ENCODE assay signal across 10 cellular contexts in genomic region chr9:130447193-130447816, GRCh38. TPM values are rescaled to one million over a fixed set of nuclear protein-coding genes. Genes with fewer than 3 reads are reported as not detected.
A peak's percentile ranks its signal among the peaks of the same experiment; 100 is the strongest.
DNase-seq lines count a peak whose midpoint lies in the region; ATAC-seq, FAIRE-seq and TF ChIP-seq lines count a peak whose summit lies in the region.
"Had no signal": no experiment of that assay in that cellular context is flagged by ENCODE, and none has a peak within 500 bp of the region (broad histone marks: within the 10 kb centered on the region; RNA-seq: fewer than 3 reads in every experiment).

No MANE protein-coding gene starts in this region.

- H4K20me1 ChIP-seq in K562 (replicated peaks; ENCODE audit: control insufficient read depth, insufficient read depth, low read length): no peaks in the 10 kb centered on the region

- CTCF ChIA-PET in K562 (lab: Yijun Ruan, JAX; ENCODE audit: low intra/inter-chr PET ratio): no interaction called here

- H3K9me3 ChIP-seq in HUES6 (ENCODE audit: control insufficient read depth, insufficient read depth, low read depth, low read length): no peaks in the 10 kb centered on the region
- H3K9me3 ChIP-seq in K562 (replicated peaks; ENCODE audit: control insufficient read depth, insufficient read depth, low read depth, low read length): no peaks in the 10 kb centered on the region
- no peaks in the 10 kb centered on the region for H3K9me3 ChIP-seq in muscle layer of duodenum (ENCODE audit: control insufficient read depth in 1 of 2, low read length in 2 of 2)

- no peak overlapping the region for H3K4me3 Mint-ChIP-seq in activated T-helper 1 cell treated with anti-CD3 and anti-CD28 coated beads, Interleukin-12 subunit alpha, Interleukin-12 subunit beta, Interleukin-2, Interleukin-4 antibody, amounts not matched to agents 30 ng/mL and 10 ng/mL and 1 ng/mL, durations not matched to agents 14 hours and 24 hours and 36 hours

- H3K27ac ChIP-seq in HUES6 (ENCODE audit: low read depth, low read length) (no peak overlapping the region), K562 (ENCODE audit: extremely low read depth, low read depth, low read length) (no peak overlapping the region; the same call in 2 of the 3 replicates), muscle layer of duodenum (ENCODE audit: low read length) (peak overlapping the region; percentile 47)

- H3K9ac ChIP-seq in HUES6 (ENCODE audit: low read length) (peak overlapping the region; percentile 46), K562 (ENCODE audit: insufficient read depth in 1 of 2, low read depth in 2 of 2, low read length in 2 of 2) (peak overlapping the region; percentile 45 to 71; a peak in 2 of 4 replicates)

- H3K27me3 Mint-ChIP-seq in activated T-helper 1 cell treated with anti-CD3 and anti-CD28 coated beads, Interleukin-12 subunit alpha, Interleukin-12 subunit beta, Interleukin-2, Interleukin-4 antibody, amounts not matched to agents 30 ng/mL and 10 ng/mL and 1 ng/mL, durations not matched to agents 14 hours and 24 hours and 36 hours (ENCODE audit: insufficient read depth): peaks cover 12% of the 10 kb centered on the region

- no peaks in the 10 kb centered on the region for H3K9me1 ChIP-seq in K562 (ENCODE audit: control insufficient read depth, insufficient read depth, low read length)

- intact Hi-C loops in K562 (cut with micrococcal nuclease): no loop called here
- intact Hi-C loops in activated T-helper 1 cell treated with anti-CD3 and anti-CD28 coated beads, Interleukin-12 subunit alpha, Interleukin-12 subunit beta, Interleukin-2, Interleukin-4 antibody, amounts not matched to agents 30 ng/mL and 10 ng/mL and 1 ng/mL, durations not matched to agents 14 hours and 24 hours and 36 hours (cut with micrococcal nuclease): no loop called here

- in situ Hi-C loops in K562 (cut with MboI): no loop called here

- TF ChIP-seq EP300 in K562 (IDR thresholded peaks at IDR 0.05; ENCODE audit: low read length): no peak

- ATAC-seq in K562: no peak
- no peak for ATAC-seq in GM18858 (IDR thresholded peaks at IDR 0.05; ENCODE audit: unreplicated experiment)
- no peak for ATAC-seq in HG03095 (IDR thresholded peaks at IDR 0.05; ENCODE audit: unreplicated experiment)

- H3K4me3 ChIP-seq in AG10803 (ENCODE audit: low read length) (peak overlapping the region; percentile 83), HUES6 (ENCODE audit: low read depth, low read length) (peak overlapping the region; percentile 68; the same call in 1 of the 2 replicates), K562 (no peak overlapping the region), muscle layer of duodenum (ENCODE audit: low read depth in 1 of 2, low read length in 2 of 2) (peak overlapping the region in 1 of 2 donors; percentile 1)

- BruUV-seq in K562 (replicated peaks; lab: Mats Ljungman, UMichigan): no TSS peak

- peaks cover 5% of the 10 kb centered on the region; the same call in 1 of the 2 replicates for H3K36me3 ChIP-seq in HUES6 (ENCODE audit: control insufficient read depth, insufficient read depth, low read length)
- no peaks in the 10 kb centered on the region for H3K36me3 ChIP-seq in K562 (ENCODE audit: control insufficient read depth, insufficient read depth, low read length)
- H3K36me3 ChIP-seq in muscle layer of duodenum (ENCODE audit: control insufficient read depth in 1 of 2, insufficient read depth in 2 of 2, low read length in 2 of 2): no peaks in the 10 kb centered on the region

- 70% methylated on average over 9 of the region's 12 CpGs for WGBS in K562 (ENCODE audit: insufficient coverage, low coverage, missing lambda C conversion rate)

- H2AFZ ChIP-seq in K562 (ENCODE audit: low read depth, low read length): no peak overlapping the region

- H3K27me3 ChIP-seq in HUES6 (ENCODE audit: control insufficient read depth, insufficient read depth, low read length): peaks cover 23% of the 10 kb centered on the region
- H3K27me3 ChIP-seq in K562 (ENCODE audit: control insufficient read depth in 2 of 2, insufficient read depth in 2 of 2, low read length in 2 of 2): no peaks in the 10 kb centered on the region
- peaks cover 8% of the 10 kb centered on the region for H3K27me3 ChIP-seq in muscle layer of duodenum (ENCODE audit: low read depth, low read length)

- peaks cover 7% of the 10 kb centered on the region for H3K4me1 Mint-ChIP-seq in activated T-helper 1 cell treated with anti-CD3 and anti-CD28 coated beads, Interleukin-12 subunit alpha, Interleukin-12 subunit beta, Interleukin-2, Interleukin-4 antibody, amounts not matched to agents 30 ng/mL and 10 ng/mL and 1 ng/mL, durations not matched to agents 14 hours and 24 hours and 36 hours (ENCODE audit: low read depth)

- no peaks in the 10 kb centered on the region for H3K9me3 Mint-ChIP-seq in activated T-helper 1 cell treated with anti-CD3 and anti-CD28 coated beads, Interleukin-12 subunit alpha, Interleukin-12 subunit beta, Interleukin-2, Interleukin-4 antibody, amounts not matched to agents 30 ng/mL and 10 ng/mL and 1 ng/mL, durations not matched to agents 14 hours and 24 hours and 36 hours

- TF ChIP-seq RAD21 in K562 (CRISPR knock-in tag; conservative IDR thresholded peaks at IDR 0.05 in 1 of 2, IDR thresholded peaks at IDR 0.05 in 1 of 2): no peak

- POLR2A ChIA-PET in K562 (lab: Yijun Ruan, JAX): interaction anchor here (0.7 to 1.1 kb wide), 8 partner anchors 9 to 1676 kb away, joined by 3 to 8 read pairs (median 3); partner anchors contain the start of gene EXOSC2

- H3K4me2 ChIP-seq in K562 (ENCODE audit: insufficient read depth, low read length): peak overlapping the region; percentile 41; the same call in 1 of the 2 replicates

- no peak for TF ChIP-seq POLR2A in K562 (conservative IDR thresholded peaks at IDR 0.05)

- H3K27ac Mint-ChIP-seq in activated T-helper 1 cell treated with anti-CD3 and anti-CD28 coated beads, Interleukin-12 subunit alpha, Interleukin-12 subunit beta, Interleukin-2, Interleukin-4 antibody, amounts not matched to agents 30 ng/mL and 10 ng/mL and 1 ng/mL, durations not matched to agents 14 hours and 24 hours and 36 hours: no peak overlapping the region

- DNase-seq in AG10803 (ENCODE audit: low read depth) (no peak), K562 (ENCODE audit: extremely low read depth in 1 of 4, low spot score in 3 of 4) (no peak), NCI-H2227 (lab: John Stamatoyannopoulos, UW; ENCODE audit: unreplicated experiment) (no peak)
- DNase-seq in activated T-helper 1 cell treated with anti-CD3 and anti-CD28 coated beads, Interleukin-12 subunit alpha, Interleukin-12 subunit beta, Interleukin-2, Interleukin-4 antibody, amounts not matched to agents 30 ng/mL and 10 ng/mL and 1 ng/mL, durations not matched to agents 14 hours and 24 hours and 36 hours (ENCODE audit: low spot score): no peak
- DNase-seq: Calu3, NCI-H1105 had no signal

- H3K36me3 Mint-ChIP-seq in activated T-helper 1 cell treated with anti-CD3 and anti-CD28 coated beads, Interleukin-12 subunit alpha, Interleukin-12 subunit beta, Interleukin-2, Interleukin-4 antibody, amounts not matched to agents 30 ng/mL and 10 ng/mL and 1 ng/mL, durations not matched to agents 14 hours and 24 hours and 36 hours (ENCODE audit: low read depth): no peaks in the 10 kb centered on the region

- no peak for FAIRE-seq in K562 (lab: Jason Lieb, UNC)

- TF ChIP-seq CTCF in AG10803 (conservative IDR thresholded peaks at IDR 0.05; ENCODE audit: low read length) (no peak), K562 (IDR thresholded peaks at IDR 0.05 in 2 of 3, conservative IDR thresholded peaks at IDR 0.05 in 1 of 3; ENCODE audit: insufficient read depth in 2 of 3, low read depth in 1 of 3, low read length in 3 of 3) (no peak)

- H3K4me1 ChIP-seq in HUES6 (ENCODE audit: control insufficient read depth, insufficient read depth, low read length) (peaks cover 52% of the 10 kb centered on the region), K562 (replicated peaks in 1 of 2; ENCODE audit: control insufficient read depth in 2 of 2, insufficient read depth in 2 of 2, low read length in 2 of 2) (peaks cover 35 to 52% of the 10 kb centered on the region in 2 experiments), muscle layer of duodenum (ENCODE audit: control insufficient read depth in 1 of 2, insufficient read depth in 2 of 2, low read length in 2 of 2) (peaks cover 24 to 65% of the 10 kb centered on the region in 2 donors)

- no peaks in the 10 kb centered on the region for H3K79me2 ChIP-seq in K562 (ENCODE audit: control insufficient read depth, insufficient read depth, low read length)

RNA-seq across cellular contexts. Expression of gene ASS1, which starts 2.5 kb away (rescaled TPM):
- total RNA-seq in K562 (2011; cell fraction: chromatin; rRNA removed; ENCODE audit: low replicate concordance): 1.7 and 3.4 TPM in 2 replicates
- 2.6 and 4.0 TPM in 2 replicates for total RNA-seq in K562 (2011; cell fraction: nucleolus; rRNA removed)
- total RNA-seq in K562 (2011; cell fraction: nucleoplasm; rRNA removed): 1.6 and 2.4 TPM in 2 replicates
- total RNA-seq in K562 (2014; rRNA removed) (4.6 and 4.8 TPM in 2 replicates), K562 (2014; rRNA removed; fragmentation: Illumina TruSeq; extraction: Trizol) (2.2 and 4.2 TPM in 2 replicates), K562 (2015; rRNA removed; fragmentation: Illumina TruSeq; extraction: Trizol) (1.5 and 1.7 TPM in 2 replicates), K562 (2021) (3.7 TPM in 2 replicates)
- polyA plus RNA-seq in K562 (2011; rRNA removed) (2.9 and 4.7 TPM in 2 replicates), K562 (2014; fragmentation: Illumina TruSeq; extraction: Trizol) (5.7 and 5.9 TPM in 2 replicates), K562 (2014; fragmentation: Nextera tagmentation; extraction: Ambion mirVana) (1 to 10 TPM; 1.7 to 3.6 TPM), K562 (2014; rRNA removed) (3.8 and 6.5 TPM in 2 replicates)
- polyA plus RNA-seq in K562 (2011; cell fraction: cytosol; rRNA removed): 3.0 and 5.3 TPM in 2 replicates
- 1.8 and 3.1 TPM in 2 replicates for polyA plus RNA-seq in K562 (2011; cell fraction: nucleus; rRNA removed)
- polyA plus RNA-seq in K562 (2012): 2.6 and 82.8 TPM in 2 replicates
- polyA minus RNA-seq in K562 (2011; rRNA and poly(A)+ RNA removed): 1.8 and 4.5 TPM in 2 replicates
- 13.4 and 14.5 TPM in 2 replicates for polyA minus RNA-seq in K562 (2011; cell fraction: cytosol; rRNA and poly(A)+ RNA removed)
- 2.6 and 3.0 TPM in 2 replicates for polyA minus RNA-seq in K562 (2011; cell fraction: nucleus; rRNA and poly(A)+ RNA removed)
- 2.9 and 3.3 TPM in 2 replicates for total RNA-seq in activated T-helper 1 cell treated with anti-CD3 and anti-CD28 coated beads, Interleukin-12 subunit alpha, Interleukin-12 subunit beta, Interleukin-2, Interleukin-4 antibody, amounts not matched to agents 30 ng/mL and 10 ng/mL and 1 ng/mL, durations not matched to agents 14 hours and 24 hours and 36 hours
